8 cellular contexts compared by ENCODE assay signal in genomic region chr14:63543000-63543825, GRCh38. TPM values are rescaled to one million over a fixed set of nuclear protein-coding genes. Genes with fewer than 3 reads are reported as not detected.
DNase-seq lines count a peak whose midpoint lies in the region; ATAC-seq and TF ChIP-seq lines count a peak whose summit lies in the region.

Gene PPP2R5E (minus strand): TSS chr14:63543377. CDS start chr14:63539685, 3,692 bp downstream.

- no peak for TF ChIP-seq CTCF in OCI-LY3 (IDR thresholded peaks at IDR 0.05; ENCODE audit: low read depth, low read length)
- no peak for TF ChIP-seq CTCF in endothelial cell (IDR thresholded peaks at IDR 0.05; ENCODE audit: unreplicated experiment)
- no peak for TF ChIP-seq CTCF in mesothelial cell of epicardium (IDR thresholded peaks at IDR 0.05; ENCODE audit: unreplicated experiment)

- H3K9ac ChIP-seq in OCI-LY3 (ENCODE audit: low read length), result peak within 1 kb of the TSS; percentile 90

- no peaks in the 10 kb centered on the region for H3K9me3 ChIP-seq in OCI-LY3 (ENCODE audit: insufficient read depth, low read length)

- peak within 1 kb of the TSS; percentile 72 for H2AFZ ChIP-seq in OCI-LY3 (ENCODE audit: low read depth, low read length)

- peak within 1 kb of the TSS; percentile 99 for H3K4me3 ChIP-seq in OCI-LY3 (ENCODE audit: low read length)

- DNase-seq in D341Med (ENCODE audit: low spot score), result peak; percentile 96
- DNase-seq in HuH-7 (ENCODE audit: low spot score), result peak; percentile 95
- DNase-seq in activated CD8-positive, alpha-beta memory T cell treated with anti-CD3 and anti-CD28 coated beads, Interleukin-2, amount 50 U/mL, for 48 hours, result peak; percentile 96
- peak; percentile 96 for DNase-seq in endothelial cell (ENCODE audit: low spot score)
- DNase-seq in mesothelial cell of epicardium (ENCODE audit: low spot score in 2 of 2, unreplicated experiment in 2 of 2), result peak; percentile 95 to 97
- peak; percentile 95 to 97 for DNase-seq in stimulated activated CD8-positive, alpha-beta memory T cell treated with anti-CD3 and anti-CD28 coated beads, Interleukin-15, amount 100 ng/mL, for 48 hours (ENCODE audit: low read depth in 2 of 2)

- H3K4me1 Mint-ChIP-seq in endothelial cell (ENCODE audit: unreplicated experiment), result peaks cover 16% of the 10 kb centered on the region
- H3K4me1 Mint-ChIP-seq in mesothelial cell of epicardium, result peaks cover 33% of the 10 kb centered on the region

- H3K36me3 Mint-ChIP-seq in endothelial cell (ENCODE audit: low read depth, unreplicated experiment) (peaks cover 9% of the 10 kb centered on the region), mesothelial cell of epicardium (peaks cover 11% of the 10 kb centered on the region)

- ATAC-seq in GM21515 (IDR thresholded peaks at IDR 0.05; ENCODE audit: unreplicated experiment), result peak; percentile 96

- no peaks in the 10 kb centered on the region for H3K9me3 Mint-ChIP-seq in endothelial cell (ENCODE audit: unreplicated experiment)
- no peaks in the 10 kb centered on the region for H3K9me3 Mint-ChIP-seq in mesothelial cell of epicardium

- H3K27ac Mint-ChIP-seq in endothelial cell (ENCODE audit: unreplicated experiment) (peak within 1 kb of the TSS; percentile 74), mesothelial cell of epicardium (peak within 1 kb of the TSS; percentile 97)

- H3K79me2 ChIP-seq in OCI-LY3 (ENCODE audit: low read length), result peaks cover 26% of the 10 kb centered on the region

- H3K27ac ChIP-seq in OCI-LY3 (ENCODE audit: low read length), result peak within 1 kb of the TSS; percentile 64

- peak within 1 kb of the TSS; percentile 92 for H3K4me2 ChIP-seq in OCI-LY3 (ENCODE audit: low read length)

- H3K4me1 ChIP-seq in OCI-LY3 (ENCODE audit: low read length), result peaks cover 22% of the 10 kb centered on the region

- peaks cover 3% of the 10 kb centered on the region for H3K27me3 Mint-ChIP-seq in endothelial cell (ENCODE audit: unreplicated experiment)
- H3K27me3 Mint-ChIP-seq in mesothelial cell of epicardium (ENCODE audit: low read depth), result no peaks in the 10 kb centered on the region

- peaks cover 11% of the 10 kb centered on the region; the same call in 1 of the 2 replicates for H4K20me1 ChIP-seq in OCI-LY3 (ENCODE audit: insufficient read depth, low read length)

- peak within 1 kb of the TSS; percentile 91 for H3K4me3 Mint-ChIP-seq in endothelial cell (ENCODE audit: unreplicated experiment)
- peak within 1 kb of the TSS; percentile 97 for H3K4me3 Mint-ChIP-seq in mesothelial cell of epicardium

- no peaks in the 10 kb centered on the region for H3K27me3 ChIP-seq in OCI-LY3 (ENCODE audit: low read depth, low read length)

- peaks cover 6% of the 10 kb centered on the region for H3K36me3 ChIP-seq in OCI-LY3 (replicated peaks; ENCODE audit: low read depth, low read length)

RNA-seq across cellular contexts. Expression of gene PPP2R5E, which starts in this region (rescaled TPM):
- total RNA-seq in endothelial cell (ENCODE audit: unreplicated experiment), result 43.7 TPM
- 57.1 to 58.5 TPM (median 58.2 TPM) in 3 replicates for total RNA-seq in mesothelial cell of epicardium

Comparison
In these comparisons a context has a peak if more than half of its experiments do, and no peak if none do; other contexts are left out.
1. Peak in every context shown above with its lines: DNase-seq, ATAC-seq, H3K4me3 ChIP-seq and H3K27ac ChIP-seq.